8 cellular contexts compared by ENCODE assay signal in genomic region chr14:24095196-24096068, GRCh38. TPM values are rescaled to one million over a fixed set of nuclear protein-coding genes. Genes with fewer than 3 reads are reported as not detected.
A peak's percentile ranks its signal among the peaks of the same experiment; 100 is the strongest.
DNase-seq lines count a peak whose midpoint lies in the region; ATAC-seq and TF ChIP-seq lines count a peak whose summit lies in the region.

No MANE protein-coding gene starts in this region.

- intact Hi-C loops in Right ventricle myocardium inferior (cut with DNase I) (no loop called here), cardiac septum (cut with DNase I) (loop anchor here (10.0 kb wide), 1 partner anchor 111 kb away; the partner anchor contains the start of gene DHRS4L2)

- H3K4me3 Mint-ChIP-seq in activated CD8-positive, alpha-beta memory T cell treated with anti-CD3 and anti-CD28 coated beads, Interleukin-2, amount 10 ng/mL, durations not matched to agents 7 days and 5 days, result peak overlapping the region; percentile 99
- H3K4me3 Mint-ChIP-seq in osteocyte (ENCODE audit: unreplicated experiment), result peak overlapping the region; percentile 99

- no peaks in the 10 kb centered on the region for H3K27me3 Mint-ChIP-seq in activated CD8-positive, alpha-beta memory T cell treated with anti-CD3 and anti-CD28 coated beads, Interleukin-2, amount 10 ng/mL, durations not matched to agents 7 days and 5 days
- H3K27me3 Mint-ChIP-seq in osteocyte (ENCODE audit: unreplicated experiment), result no peaks in the 10 kb centered on the region

- CTCF ChIA-PET in activated CD8-positive, alpha-beta memory T cell treated with anti-CD3 and anti-CD28 coated beads, Interleukin-2, amount 10 ng/mL, durations not matched to agents 7 days and 5 days (lab: Charles Lee), result interaction anchor here (0.7 to 12.1 kb wide), 9 partner anchors 10 to 1328 kb away, joined by 3 to 225 read pairs (median 10); partner anchors contain the start of genes DCAF11, EMC9, IRF9 and NRL

- no peaks in the 10 kb centered on the region for H3K9me3 Mint-ChIP-seq in activated CD8-positive, alpha-beta memory T cell treated with anti-CD3 and anti-CD28 coated beads, Interleukin-2, amount 10 ng/mL, durations not matched to agents 7 days and 5 days (ENCODE audit: low read depth)
- H3K9me3 Mint-ChIP-seq in osteocyte (ENCODE audit: unreplicated experiment), result no peaks in the 10 kb centered on the region

- DNase-seq in Right ventricle myocardium inferior (ENCODE audit: missing footprints) (peak; percentile 81), cardiac septum (ENCODE audit: low spot score) (no peak), NCI-H2227 (lab: John Stamatoyannopoulos, UW; ENCODE audit: unreplicated experiment) (peak; percentile 56), fibroblast of the conjunctiva (ENCODE audit: low read depth) (peak; percentile 43), osteocyte (ENCODE audit: extremely low spot score, unreplicated experiment) (no peak)
- DNase-seq in activated CD8-positive, alpha-beta memory T cell treated with anti-CD3 and anti-CD28 coated beads, Interleukin-2, amount 10 ng/mL, durations not matched to agents 7 days and 5 days, result peak; percentile 87
- no peak for DNase-seq in effector CD4-positive, alpha-beta T cell

- ATAC-seq in Right ventricle myocardium inferior, result peak; percentile 13
- ATAC-seq in HG02763 (IDR thresholded peaks at IDR 0.05; ENCODE audit: unreplicated experiment), result peak; percentile 59
- ATAC-seq in activated CD8-positive, alpha-beta memory T cell treated with anti-CD3 and anti-CD28 coated beads, Interleukin-2, amount 10 ng/mL, durations not matched to agents 7 days and 5 days, result peak; percentile 50

- peaks cover 32% of the 10 kb centered on the region for H3K4me1 Mint-ChIP-seq in activated CD8-positive, alpha-beta memory T cell treated with anti-CD3 and anti-CD28 coated beads, Interleukin-2, amount 10 ng/mL, durations not matched to agents 7 days and 5 days
- peaks cover 26% of the 10 kb centered on the region for H3K4me1 Mint-ChIP-seq in osteocyte (ENCODE audit: unreplicated experiment)

- H3K36me3 Mint-ChIP-seq in activated CD8-positive, alpha-beta memory T cell treated with anti-CD3 and anti-CD28 coated beads, Interleukin-2, amount 10 ng/mL, durations not matched to agents 7 days and 5 days, result peaks cover 31% of the 10 kb centered on the region
- peaks cover 18% of the 10 kb centered on the region for H3K36me3 Mint-ChIP-seq in osteocyte (ENCODE audit: unreplicated experiment)

- TF ChIP-seq CTCF in osteocyte (IDR thresholded peaks at IDR 0.05), result no peak

- peak overlapping the region; percentile 99 for H3K27ac Mint-ChIP-seq in activated CD8-positive, alpha-beta memory T cell treated with anti-CD3 and anti-CD28 coated beads, Interleukin-2, amount 10 ng/mL, durations not matched to agents 7 days and 5 days
- peak overlapping the region; percentile 97 for H3K27ac Mint-ChIP-seq in osteocyte (ENCODE audit: unreplicated experiment)

RNA-seq across cellular contexts. Expression of gene PCK2, which starts 1.3 kb away (rescaled TPM):
- total RNA-seq in Right ventricle myocardium inferior, result 4.3 TPM
- total RNA-seq in cardiac septum, result 2.2 TPM
- 10 to 100 TPM; 61.7 to 87.0 TPM for total RNA-seq in activated CD8-positive, alpha-beta memory T cell treated with anti-CD3 and anti-CD28 coated beads, Interleukin-2, amount 10 ng/mL, durations not matched to agents 7 days and 5 days
- total RNA-seq in osteocyte, result 66.0 and 75.1 TPM in 2 replicates

RNA-seq across cellular contexts. Expression of gene DCAF11, which starts 19.1 kb away (rescaled TPM):
- total RNA-seq in Right ventricle myocardium inferior (84.7 TPM), cardiac septum (54.1 TPM), osteocyte (50.2 and 52.8 TPM in 2 replicates)
- 10 to 100 TPM; 86.3 to 94.4 TPM for total RNA-seq in activated CD8-positive, alpha-beta memory T cell treated with anti-CD3 and anti-CD28 coated beads, Interleukin-2, amount 10 ng/mL, durations not matched to agents 7 days and 5 days

RNA-seq across cellular contexts. Expression of gene NRL, which starts 19.3 kb away (rescaled TPM):
- 1.8 TPM for total RNA-seq in Right ventricle myocardium inferior
- 2.4 TPM for total RNA-seq in cardiac septum
- 1 to 10 TPM; 2.6 to 3.2 TPM for total RNA-seq in activated CD8-positive, alpha-beta memory T cell treated with anti-CD3 and anti-CD28 coated beads, Interleukin-2, amount 10 ng/mL, durations not matched to agents 7 days and 5 days
- 1.2 and 1.9 TPM in 2 replicates for total RNA-seq in osteocyte

RNA-seq across cellular contexts. Expression of gene CPNE6, which starts 24.1 kb away (rescaled TPM):
- total RNA-seq in Right ventricle myocardium inferior (not detected), cardiac septum (1.4 TPM), osteocyte (not detected in 2 replicates)
- under 1 TPM in 1 of 2 experiments, not detected in 1; 0.12 TPM for total RNA-seq in activated CD8-positive, alpha-beta memory T cell treated with anti-CD3 and anti-CD28 coated beads, Interleukin-2, amount 10 ng/mL, durations not matched to agents 7 days and 5 days

RNA-seq across cellular contexts. Expression of gene FITM1, which starts 35.0 kb away (rescaled TPM):
- 129 TPM for total RNA-seq in Right ventricle myocardium inferior
- total RNA-seq in cardiac septum, result 112 TPM
- under 1 TPM; 0.77 to 0.91 TPM for total RNA-seq in activated CD8-positive, alpha-beta memory T cell treated with anti-CD3 and anti-CD28 coated beads, Interleukin-2, amount 10 ng/mL, durations not matched to agents 7 days and 5 days
- 0.63 and 0.73 TPM in 2 replicates for total RNA-seq in osteocyte

Comparison
In these comparisons a context has a peak if more than half of its experiments do, and no peak if none do; other contexts are left out.
1. DNase-seq: peak in Right ventricle myocardium inferior (single experiment), NCI-H2227 (single experiment), activated CD8-positive, alpha-beta memory T cell treated with anti-CD3 and anti-CD28 coated beads, Interleukin-2, amount 10 ng/mL, durations not matched to agents 7 days and 5 days (single experiment) and fibroblast of the conjunctiva (single experiment); none in cardiac septum (single experiment), osteocyte (single experiment) and effector CD4-positive, alpha-beta T cell (single experiment).
2. RNA of gene PCK2, which starts 1.3 kb away (total RNA-seq): 61.7 to 87.0 TPM in activated CD8-positive, alpha-beta memory T cell treated with anti-CD3 and anti-CD28 coated beads, Interleukin-2, amount 10 ng/mL, durations not matched to agents 7 days and 5 days and 66.0 to 75.1 TPM in osteocyte; 4.3 TPM in Right ventricle myocardium inferior (single experiment) and 2.2 TPM in cardiac septum (single experiment); every median in the first group is over 10 times any median in the second.
3. Peak in every context shown above with its lines, with median percentiles within 50 percentile points of each other: ATAC-seq.